8 cellular contexts compared by ENCODE assay signal in the genomic region with DNA sequence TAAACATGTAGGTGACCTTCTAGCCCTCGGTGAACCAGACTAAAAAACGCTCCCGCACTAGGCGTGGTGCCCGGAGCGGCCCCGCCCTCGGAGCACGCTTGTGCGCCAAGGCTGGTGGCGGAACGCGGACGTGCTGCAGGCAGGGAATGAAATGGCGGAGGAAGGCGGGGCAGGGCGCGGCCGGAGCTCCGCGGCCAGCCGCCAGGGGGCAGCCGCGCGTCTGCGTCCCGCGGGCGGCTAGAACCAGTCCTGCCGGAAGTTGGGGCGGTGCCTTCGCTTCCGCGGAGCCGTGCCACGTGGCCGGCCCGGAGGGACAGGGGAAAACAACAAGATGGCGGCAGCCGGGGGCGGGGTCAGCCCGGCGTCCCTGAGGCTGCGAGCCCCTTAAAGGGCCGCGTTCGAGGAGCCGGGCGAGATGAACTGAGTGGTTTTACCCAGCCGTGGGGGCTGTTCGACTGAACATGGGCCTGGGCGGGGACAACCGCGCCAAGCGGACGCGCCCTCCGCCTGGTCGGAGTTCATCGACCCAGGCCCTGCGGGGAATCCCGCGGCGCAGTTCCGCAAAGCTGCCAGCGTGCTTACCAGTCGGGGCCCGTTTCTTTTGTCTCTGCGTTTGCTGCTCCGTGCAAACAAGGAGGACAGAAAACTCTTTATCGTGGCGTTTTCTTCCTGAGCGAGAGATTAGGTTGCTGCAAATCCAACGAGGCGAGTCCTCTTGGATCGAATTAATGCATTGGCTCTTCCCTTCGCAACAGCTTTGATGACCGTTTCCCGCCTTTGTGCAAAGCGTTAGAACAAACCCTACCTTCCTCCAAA.
A peak's percentile ranks its signal among the peaks of the same experiment; 100 is the strongest.
DNase-seq lines count a peak whose midpoint lies in the region; ATAC-seq and TF ChIP-seq lines count a peak whose summit lies in the region.

No MANE protein-coding gene starts in this region.

- H3K4me3 ChIP-seq in testis: peak overlapping the region; percentile 70 to 84

- in situ Hi-C loops in SK-MEL-5 (cut with HindIII; ENCODE audit: low pct_unique_long_range_greater_than_20kb, low sequenced_read_pairs): no loop called here

- H3K27me3 ChIP-seq in testis: no peaks in the 10 kb centered on the region

- intact Hi-C loops in testis (cut with DNase I; ENCODE audit: low total_unique reads): loop anchor here (2.0 to 5.0 kb wide), 3 partner anchors 74 to 106 kb away; a partner anchor contains a TSS

- TF ChIP-seq CTCF in GM10266 (IDR thresholded peaks at IDR 0.05; ENCODE audit: control insufficient read depth, insufficient read depth, low read depth, missing control alignments) (peak; percentile 99), omental fat pad (IDR thresholded peaks at IDR 0.05) (peak in 2 of 3 donors; percentile 95 to 99), testis (IDR thresholded peaks at IDR 0.05) (peak; percentile 99 to 100 (median 100))

- H3K9me3 ChIP-seq in testis: no peaks in the 10 kb centered on the region

- ATAC-seq in HG02571 (IDR thresholded peaks at IDR 0.05; ENCODE audit: unreplicated experiment) (peak; percentile 82), omental fat pad (ENCODE audit: low FRiP score) (peak; percentile 90)

- peak; percentile 9 for TF ChIP-seq POLR2A in testis (IDR thresholded peaks at IDR 0.05)

- 0 to 2% methylated on average over 58 to 75 of the region's 80 CpGs for WGBS in testis, 2 donors

- no peaks in the 10 kb centered on the region for H3K36me3 ChIP-seq in testis (ENCODE audit: low read depth, missing control alignments)

- H3K4me1 ChIP-seq in testis: peaks cover 16% of the 10 kb centered on the region

- H3K27ac ChIP-seq in testis: peak overlapping the region; percentile 99

- DNase-seq in GM10266 (ENCODE audit: extremely low spot score): peak; percentile 96
- peak; percentile 99 for DNase-seq in NAMALWA (ENCODE audit: low spot score)
- peak; percentile 96 for DNase-seq in SK-MEL-5 (ENCODE audit: low read depth, low spot score)
- peak; percentile 99 for DNase-seq in activated naive CD4-positive, alpha-beta T cell treated with anti-CD3 and anti-CD28 coated beads, Interleukin-2, amount 50 U/mL, for 16 hours
- DNase-seq in globus pallidus (ENCODE audit: low spot score): peak; percentile 96
- DNase-seq in omental fat pad (ENCODE audit: low spot score): peak; percentile 73
- DNase-seq in testis: peak; percentile 96

Comparison
In these comparisons a context has a peak if more than half of its experiments do, and no peak if none do; other contexts are left out.
1. Peak in every context shown above with its lines: DNase-seq, ATAC-seq, H3K4me3 ChIP-seq and H3K27ac ChIP-seq.